In genomic region chr15:25790003-25790660, GRCh38 we compare ENCODE assay signal across 8 cellular contexts.
DNase-seq lines count a peak whose midpoint lies in the region; ATAC-seq and TF ChIP-seq lines count a peak whose summit lies in the region.

No MANE protein-coding gene starts in this region.

- no peaks in the 10 kb centered on the region for H3K9me3 Mint-ChIP-seq in endodermal cell

- CTCF ChIA-PET in RWPE1 (lab: Yijun Ruan, JAX), result no interaction called here

- 0 out of 2 replicates have a peak overlapping the region, but pooled peaks have one; percentile 39 for H3K27ac ChIP-seq in RWPE1
- no peak overlapping the region for H3K27ac ChIP-seq in endodermal cell (ENCODE audit: low read depth, low read length)

- H3K4me3 Mint-ChIP-seq in endodermal cell, result no peak overlapping the region

- H3K9ac ChIP-seq in endodermal cell (ENCODE audit: extremely low read depth, low read length, poor library complexity, severe bottlenecking), result no peak overlapping the region

- H3K27me3 Mint-ChIP-seq in endodermal cell (ENCODE audit: insufficient read depth), result no peaks in the 10 kb centered on the region

- H3K27me3 ChIP-seq in endodermal cell (ENCODE audit: control insufficient read depth, insufficient read depth, low read length, poor library complexity, severe bottlenecking), result no peaks in the 10 kb centered on the region
- H3K27me3 ChIP-seq in HAP-1 (ENCODE audit: low read depth), result no peaks in the 10 kb centered on the region

- 91 to 92% methylated on average over 5 to 7 of the region's 7 CpGs for WGBS in endodermal cell (ENCODE audit: insufficient coverage in 1 of 2, insufficient read length in 1 of 2), 2 experiments

- ATAC-seq in HG02973 (IDR thresholded peaks at IDR 0.05; ENCODE audit: unreplicated experiment) (no peak), HG02885 (IDR thresholded peaks at IDR 0.05; ENCODE audit: poor library complexity, unreplicated experiment) (no peak)

- peak; percentile 88 for DNase-seq in AG20443 (ENCODE audit: low spot score)
- no peak for DNase-seq in RWPE1 (ENCODE audit: low spot score)
- DNase-seq in endodermal cell, result no peak
- DNase-seq in pons (ENCODE audit: low spot score), result peak; percentile 15
- DNase-seq in 8988T, result no peak
- DNase-seq in HAP-1 (ENCODE audit: low spot score in 2 of 2), result no peak

- no peak overlapping the region for H3K4me3 ChIP-seq in endodermal cell (ENCODE audit: low read length)
- H3K4me3 ChIP-seq in HAP-1, result no peak overlapping the region

- H3K27ac Mint-ChIP-seq in endodermal cell, result no peak overlapping the region

- no peaks in the 10 kb centered on the region for H3K9me3 ChIP-seq in endodermal cell (ENCODE audit: control insufficient read depth, low read length)
- no peaks in the 10 kb centered on the region for H3K9me3 ChIP-seq in HAP-1

- no peaks in the 10 kb centered on the region for H3K36me3 ChIP-seq in endodermal cell (ENCODE audit: control insufficient read depth, insufficient read depth, low read length)
- H3K36me3 ChIP-seq in HAP-1 (replicated peaks), result no peaks in the 10 kb centered on the region

- in situ Hi-C loops in HAP-1 (cut with MboI; ENCODE audit: low sequenced_read_pairs), result no loop called here

- TF ChIP-seq CTCF in RWPE1 (conservative IDR thresholded peaks at IDR 0.05; ENCODE audit: low read depth), result no peak
- TF ChIP-seq CTCF in endodermal cell (conservative IDR thresholded peaks at IDR 0.05), result peak; percentile 17

- H3K36me3 Mint-ChIP-seq in endodermal cell (ENCODE audit: low read depth), result no peaks in the 10 kb centered on the region

- POLR2A ChIA-PET in RWPE1 (lab: Yijun Ruan, JAX; ENCODE audit: low non-redundant PET), result no interaction called here

- H3K4me1 Mint-ChIP-seq in endodermal cell, result peaks cover 10% of the 10 kb centered on the region

- no peaks in the 10 kb centered on the region for H3K4me1 ChIP-seq in endodermal cell (ENCODE audit: control insufficient read depth, insufficient read depth, low read length)
- no peaks in the 10 kb centered on the region for H3K4me1 ChIP-seq in HAP-1

Comparison
In these comparisons a context has a peak if more than half of its experiments do, and no peak if none do; other contexts are left out.
1. DNase-seq: peak in AG20443 (single experiment) and pons (single experiment); none in RWPE1 (single experiment), endodermal cell (single experiment), 8988T (single experiment) and HAP-1 (0 of 2).